ENCODE assay signal across 10 cellular contexts in the genomic region with DNA sequence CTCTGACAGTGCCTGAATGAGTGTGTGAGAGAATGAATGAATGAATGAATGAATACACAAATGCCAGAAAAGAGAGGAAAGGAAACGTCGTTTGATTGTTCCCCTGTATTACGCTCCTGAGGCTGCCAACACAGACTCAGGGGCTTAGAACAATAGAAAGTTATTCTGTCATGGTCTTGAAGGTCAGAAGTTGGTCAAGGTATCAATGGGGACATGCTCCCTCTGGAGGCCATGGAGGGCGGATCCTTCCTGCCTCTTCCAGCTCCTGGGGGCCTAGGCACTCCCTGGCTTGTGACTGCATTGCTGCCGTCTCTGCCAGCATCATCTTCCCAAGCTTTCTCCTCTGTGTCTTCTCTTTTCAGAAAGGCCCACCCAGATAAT. TPM values are rescaled to one million over a fixed set of nuclear protein-coding genes. Genes with fewer than 3 reads are reported as not detected.
DNase-seq lines count a peak whose midpoint lies in the region; ATAC-seq and TF ChIP-seq lines count a peak whose summit lies in the region.
"Had no signal": no experiment of that assay in that cellular context is flagged by ENCODE, and none has a peak within 500 bp of the region (broad histone marks: within the 10 kb centered on the region; RNA-seq: fewer than 3 reads in every experiment).

No MANE protein-coding gene starts in this region.

- in situ Hi-C loops in brain microvascular endothelial cell (cut with HindIII; ENCODE audit: low pct_ligation_motif_present, low sequenced_read_pairs), result no loop called here

- no peaks in the 10 kb centered on the region for H3K36me3 ChIP-seq in brain microvascular endothelial cell (replicated peaks)

- H3K4me3 Mint-ChIP-seq in nephron progenitor cell (no peak overlapping the region), T-cell (no peak overlapping the region)
- H3K4me3 Mint-ChIP-seq: activated B cell treated with CpG ODN at 0.5 μM for 24 hours had no signal

- no peak overlapping the region for H3K27ac Mint-ChIP-seq in nephron progenitor cell
- no peak overlapping the region for H3K27ac Mint-ChIP-seq in T-cell
- H3K27ac Mint-ChIP-seq: activated B cell treated with CpG ODN at 0.5 μM for 24 hours had no signal

- peak; percentile 64 for TF ChIP-seq CTCF in brain microvascular endothelial cell (IDR thresholded peaks at IDR 0.05; ENCODE audit: low read depth, low read length, missing control alignments)
- TF ChIP-seq CTCF in nephron progenitor cell (IDR thresholded peaks at IDR 0.05), result peak; percentile 32

- DNase-seq in ELF-1 (ENCODE audit: low read depth, low spot score) (peak; percentile 80), LHCN-M2 (ENCODE audit: low read depth) (peak; percentile 14), brain microvascular endothelial cell (no peak), nephron progenitor cell (no peak), T-cell (no peak), NCI-H2081 treated with DMSO at 0.1 percent for 48 hours (lab: John Stamatoyannopoulos, UW) (no peak), T-helper 9 cell (no peak)
- DNase-seq: activated B cell treated with CpG ODN at 0.5 μM for 24 hours had no signal

- H3K9me3 Mint-ChIP-seq in nephron progenitor cell (no peaks in the 10 kb centered on the region), T-cell (no peaks in the 10 kb centered on the region)
- H3K9me3 Mint-ChIP-seq: activated B cell treated with CpG ODN at 0.5 μM for 24 hours had no signal

- H3K27me3 Mint-ChIP-seq in nephron progenitor cell (ENCODE audit: low read depth, poor library complexity) (peaks cover 27% of the 10 kb centered on the region), T-cell (peaks cover 17 to 28% of the 10 kb centered on the region in 2 donors)

- POLR2A ChIA-PET in T-cell (lab: Charles Lee), result no interaction called here

- ATAC-seq in T-cell (replicated peaks in 1 of 4) (no peak), HG03108 (IDR thresholded peaks at IDR 0.05; ENCODE audit: unreplicated experiment) (no peak)

- H3K4me3 ChIP-seq in brain microvascular endothelial cell (ENCODE audit: low read depth, low read length), result no peak overlapping the region

- H3K4me1 Mint-ChIP-seq in nephron progenitor cell, result peaks cover 51% of the 10 kb centered on the region
- peaks cover 2 to 8% (median 5%) of the 10 kb centered on the region in 3 donors for H3K4me1 Mint-ChIP-seq in T-cell
- H3K4me1 Mint-ChIP-seq: activated B cell treated with CpG ODN at 0.5 μM for 24 hours had no signal

- H3K36me3 Mint-ChIP-seq in nephron progenitor cell (ENCODE audit: low read depth) (no peaks in the 10 kb centered on the region), T-cell (peaks cover 5% of the 10 kb centered on the region)

- H3K27me3 ChIP-seq in brain microvascular endothelial cell (replicated peaks), result peaks cover 29% of the 10 kb centered on the region

- H3K27ac ChIP-seq in brain microvascular endothelial cell, result no peak overlapping the region
- H3K27ac ChIP-seq: epithelial cell of prostate had no signal

- CTCF ChIA-PET in T-cell (lab: Charles Lee), result no interaction called here

RNA-seq across cellular contexts. Expression of a gene that starts 1.5 kb away (rescaled TPM):
- total RNA-seq in LHCN-M2 (2014; rRNA removed) (not detected in 2 replicates), T-cell (not detected)
- not detected for polyA plus RNA-seq in LHCN-M2 (2012)
- total RNA-seq: activated B cell treated with CpG ODN at 0.5 μM for 24 hours had no signal

Comparison
In these comparisons a context has a peak if more than half of its experiments do, and no peak if none do; other contexts are left out.
1. DNase-seq: peak in ELF-1 (single experiment) and LHCN-M2 (single experiment); none in brain microvascular endothelial cell (single experiment), nephron progenitor cell (single experiment), T-cell (0 of 34), NCI-H2081 treated with DMSO at 0.1 percent for 48 hours (single experiment) and T-helper 9 cell (single experiment).